15 cellular contexts compared by ENCODE assay signal in genomic region chr19:2287585-2287984, GRCh38. TPM values are rescaled to one million over a fixed set of nuclear protein-coding genes. Genes with fewer than 3 reads are reported as not detected.
DNase-seq lines count a peak whose midpoint lies in the region; ATAC-seq, FAIRE-seq and TF ChIP-seq lines count a peak whose summit lies in the region.
"Had no signal": no experiment of that assay in that cellular context is flagged by ENCODE, and none has a peak within 500 bp of the region (broad histone marks: within the 10 kb centered on the region; RNA-seq: fewer than 3 reads in every experiment).

No MANE protein-coding gene starts in this region.

- no peak overlapping the region for H2AFZ ChIP-seq in GM23338
- H2AFZ ChIP-seq in K562 (ENCODE audit: low read depth, low read length): no peak overlapping the region

- no peak for FAIRE-seq in K562 (lab: Jason Lieb, UNC)

- no peaks in the 10 kb centered on the region for H3K9me3 ChIP-seq in BLaER1 treated with 17β-estradiol and CSF1 and Interleukin-3, amounts not matched to agents 10 nM and 100 nM (replicated peaks in 1 of 11)
- no peaks in the 10 kb centered on the region for H3K9me3 ChIP-seq in K562 (replicated peaks; ENCODE audit: control insufficient read depth, insufficient read depth, low read depth, low read length)
- H3K9me3 ChIP-seq: BE2C had no signal

- H3K9ac ChIP-seq in BLaER1 treated with 17β-estradiol and CSF1 and Interleukin-3, amounts not matched to agents 10 nM and 100 nM: peak overlapping the region in 8 of 11 experiments; percentile 89 to 94 (median 92); a peak in 16 of 22 replicates
- H3K9ac ChIP-seq in K562 (ENCODE audit: insufficient read depth in 1 of 2, low read depth in 2 of 2, low read length in 2 of 2): peak overlapping the region in 1 of 2 experiments; percentile 50; a peak in 1 of 4 replicates

- H3K4me1 Mint-ChIP-seq in GM23338: peaks cover 13% of the 10 kb centered on the region
- peaks cover 35% of the 10 kb centered on the region for H3K4me1 Mint-ChIP-seq in stimulated activated memory B cell treated with anti-CD40 and anti-IgM and Interleukin-4, amounts not matched to agents 10 μg/mL and 1 μg/mL and 100 μg/mL, for 72 hours

- no peaks in the 10 kb centered on the region; the same call in 2 of the 3 replicates for H3K36me3 Mint-ChIP-seq in GM23338 (ENCODE audit: low read depth)
- peaks cover 11% of the 10 kb centered on the region for H3K36me3 Mint-ChIP-seq in stimulated activated memory B cell treated with anti-CD40 and anti-IgM and Interleukin-4, amounts not matched to agents 10 μg/mL and 1 μg/mL and 100 μg/mL, for 72 hours

- DNase-seq in GM23338 (ENCODE audit: low spot score) (peak; percentile 1), K562 (ENCODE audit: extremely low read depth in 1 of 4, low spot score in 3 of 4) (no peak), NCI-H69 (lab: John Stamatoyannopoulos, UW) (no peak)
- DNase-seq: ACHN, HCEC 1CT, NCI-H1048, NCI-H2227 treated with DMSO at 0.1 percent for 48 hours, NCI-H524 treated with DMSO at 0.1 percent for 48 hours had no signal

- peaks cover 58 to 93% (median 82%) of the 10 kb centered on the region in 10 experiments for H3K4me1 ChIP-seq in BLaER1 treated with 17β-estradiol and CSF1 and Interleukin-3, amounts not matched to agents 10 nM and 100 nM
- no peaks in the 10 kb centered on the region for H3K4me1 ChIP-seq in GM23338 (ENCODE audit: insufficient read depth)
- H3K4me1 ChIP-seq in K562 (replicated peaks in 1 of 2; ENCODE audit: control insufficient read depth in 2 of 2, insufficient read depth in 2 of 2, low read length in 2 of 2): peaks cover 10 to 41% of the 10 kb centered on the region in 2 experiments
- H3K4me1 ChIP-seq: BE2C had no signal

- H3K4me3 Mint-ChIP-seq in GM23338: no peak overlapping the region
- no peak overlapping the region for H3K4me3 Mint-ChIP-seq in stimulated activated memory B cell treated with anti-CD40 and anti-IgM and Interleukin-4, amounts not matched to agents 10 μg/mL and 1 μg/mL and 100 μg/mL, for 72 hours

- TF ChIP-seq CTCF in GM23338 (conservative IDR thresholded peaks at IDR 0.05; ENCODE audit: low read depth in 2 of 2) (no peak), K562 (IDR thresholded peaks at IDR 0.05 in 2 of 3, conservative IDR thresholded peaks at IDR 0.05 in 1 of 3; ENCODE audit: insufficient read depth in 2 of 3, low read depth in 1 of 3, low read length in 3 of 3) (no peak)

- ATAC-seq in GM23338: no peak
- no peak for ATAC-seq in K562
- ATAC-seq in stimulated activated memory B cell treated with anti-CD40 and anti-IgM and Interleukin-4, amounts not matched to agents 10 μg/mL and 1 μg/mL and 100 μg/mL, for 72 hours: no peak
- no peak for ATAC-seq in GM18861 (IDR thresholded peaks at IDR 0.05; ENCODE audit: unreplicated experiment)
- ATAC-seq in GM18870 (IDR thresholded peaks at IDR 0.05; ENCODE audit: unreplicated experiment): no peak

- no TSS peak for BruUV-seq in K562 (replicated peaks; lab: Mats Ljungman, UMichigan)

- H3K4me3 ChIP-seq in BLaER1 treated with 17β-estradiol and CSF1 and Interleukin-3, amounts not matched to agents 10 nM and 100 nM: peak overlapping the region in 7 of 10 experiments; percentile 3 to 86 (median 39); a peak in 8 of 20 replicates
- no peak overlapping the region for H3K4me3 ChIP-seq in GM23338
- no peak overlapping the region for H3K4me3 ChIP-seq in K562

- peaks cover 11 to 76% (median 20%) of the 10 kb centered on the region in 11 experiments; a peak in 18 of 22 replicates for H4K20me1 ChIP-seq in BLaER1 treated with 17β-estradiol and CSF1 and Interleukin-3, amounts not matched to agents 10 nM and 100 nM
- 0 out of 2 replicates have a peak, but pooled peaks cover 2% of the 10 kb centered on the region for H4K20me1 ChIP-seq in GM23338 (replicated peaks; ENCODE audit: insufficient read depth)
- H4K20me1 ChIP-seq in K562 (replicated peaks; ENCODE audit: control insufficient read depth, insufficient read depth, low read length): no peaks in the 10 kb centered on the region

- CTCF ChIA-PET in K562 (lab: Yijun Ruan, JAX; ENCODE audit: low intra/inter-chr PET ratio): no interaction called here

- peaks cover 2% of the 10 kb centered on the region for H3K9me1 ChIP-seq in K562 (ENCODE audit: control insufficient read depth, insufficient read depth, low read length)

- TF ChIP-seq EP300 in K562 (IDR thresholded peaks at IDR 0.05; ENCODE audit: low read length): no peak

- H3K4me2 ChIP-seq in BLaER1 treated with 17β-estradiol and CSF1 and Interleukin-3, amounts not matched to agents 10 nM and 100 nM: peak overlapping the region; percentile 95 to 100 (median 98)
- H3K4me2 ChIP-seq in GM23338 (no peak overlapping the region), K562 (ENCODE audit: insufficient read depth, low read length) (no peak overlapping the region)

- H3F3A ChIP-seq in GM23338 (replicated peaks; ENCODE audit: low read depth): peaks cover 12% of the 10 kb centered on the region; the same call in 1 of the 2 replicates

- H3K36me3 ChIP-seq in BLaER1 treated with 17β-estradiol and CSF1 and Interleukin-3, amounts not matched to agents 10 nM and 100 nM: peaks cover 0 to 21% (median 12%) of the 10 kb centered on the region in 11 experiments; a peak in 15 of 22 replicates
- H3K36me3 ChIP-seq in GM23338 (ENCODE audit: insufficient read depth): no peaks in the 10 kb centered on the region
- no peaks in the 10 kb centered on the region for H3K36me3 ChIP-seq in K562 (ENCODE audit: control insufficient read depth, insufficient read depth, low read length)
- H3K36me3 ChIP-seq: BE2C had no signal

- no peak overlapping the region for H3K27ac Mint-ChIP-seq in GM23338
- H3K27ac Mint-ChIP-seq in stimulated activated memory B cell treated with anti-CD40 and anti-IgM and Interleukin-4, amounts not matched to agents 10 μg/mL and 1 μg/mL and 100 μg/mL, for 72 hours: peak overlapping the region; percentile 97

- intact Hi-C loops in K562 (cut with micrococcal nuclease): no loop called here

- 46% methylated on average over 3 of the region's 3 CpGs for WGBS in K562 (ENCODE audit: insufficient coverage, low coverage, missing lambda C conversion rate)

- POLR2A ChIA-PET in K562 (lab: Yijun Ruan, JAX): interaction anchor here (0.5 to 2.6 kb wide), 6 partner anchors 9 to 40 kb away, joined by 3 to 18 read pairs (median 9); no protein-coding TSS in a partner anchor

- peaks cover 4% of the 10 kb centered on the region; the same call in 1 of the 3 replicates for H3K9me3 Mint-ChIP-seq in GM23338
- H3K9me3 Mint-ChIP-seq in stimulated activated memory B cell treated with anti-CD40 and anti-IgM and Interleukin-4, amounts not matched to agents 10 μg/mL and 1 μg/mL and 100 μg/mL, for 72 hours: no peaks in the 10 kb centered on the region

- no peak for TF ChIP-seq POLR2A in K562 (conservative IDR thresholded peaks at IDR 0.05)

- H3K27me3 ChIP-seq in BLaER1 treated with 17β-estradiol and CSF1 and Interleukin-3, amounts not matched to agents 10 nM and 100 nM: peaks cover 0 to 30% (median 0%) of the 10 kb centered on the region in 11 experiments; a peak in 4 of 22 replicates
- H3K27me3 ChIP-seq in GM23338 (ENCODE audit: insufficient read depth) (peaks cover 63% of the 10 kb centered on the region), K562 (ENCODE audit: control insufficient read depth in 2 of 2, insufficient read depth in 2 of 2, low read length in 2 of 2) (no peaks in the 10 kb centered on the region)

- no peaks in the 10 kb centered on the region for H3K79me2 ChIP-seq in GM23338 (replicated peaks; ENCODE audit: insufficient read depth)
- H3K79me2 ChIP-seq in K562 (ENCODE audit: control insufficient read depth, insufficient read depth, low read length): no peaks in the 10 kb centered on the region

- in situ Hi-C loops in K562 (cut with MboI): no loop called here

- no peak for TF ChIP-seq RAD21 in K562 (CRISPR knock-in tag; conservative IDR thresholded peaks at IDR 0.05 in 1 of 2, IDR thresholded peaks at IDR 0.05 in 1 of 2)

- H3K27ac ChIP-seq in BLaER1 treated with 17β-estradiol and CSF1 and Interleukin-3, amounts not matched to agents 10 nM and 100 nM: peak overlapping the region in 9 of 11 experiments; percentile 94 to 99 (median 97); a peak in 18 of 22 replicates
- H3K27ac ChIP-seq in GM23338 (ENCODE audit: low read depth) (no peak overlapping the region), K562 (ENCODE audit: extremely low read depth, low read depth, low read length) (no peak overlapping the region)

- H3K9me2 ChIP-seq in GM23338 (ENCODE audit: insufficient read depth): no peaks in the 10 kb centered on the region

- H3K27me3 Mint-ChIP-seq in GM23338 (ENCODE audit: insufficient read depth, low read depth, poor library complexity): peaks cover 54% of the 10 kb centered on the region
- no peaks in the 10 kb centered on the region for H3K27me3 Mint-ChIP-seq in stimulated activated memory B cell treated with anti-CD40 and anti-IgM and Interleukin-4, amounts not matched to agents 10 μg/mL and 1 μg/mL and 100 μg/mL, for 72 hours

RNA-seq across cellular contexts. Expression of gene PEAK3, which starts 5.6 kb away (rescaled TPM):
- total RNA-seq in GM23338 (2014; rRNA removed; shearing (Covaris generic)): not detected in 2 replicates
- polyA plus RNA-seq in GM23338 (2016; fragmentation: Nextera tagmentation; extraction: Ambion mirVana): not detected in 2 replicates
- 0.49 TPM in 1 of 2 replicates, not detected in the other for total RNA-seq in K562 (2011; cell fraction: chromatin; rRNA removed; ENCODE audit: low replicate concordance)
- 0.17 TPM in 1 of 2 replicates, not detected in the other for total RNA-seq in K562 (2011; cell fraction: nucleolus; rRNA removed)
- not detected in 2 replicates for total RNA-seq in K562 (2011; cell fraction: nucleoplasm; rRNA removed)
- 0.16 TPM in 1 of 2 replicates, not detected in the other for total RNA-seq in K562 (2014; rRNA removed)
- not detected in 2 replicates for total RNA-seq in K562 (2014; rRNA removed; fragmentation: Illumina TruSeq; extraction: Trizol)
- not detected in 2 replicates for total RNA-seq in K562 (2015; rRNA removed; fragmentation: Illumina TruSeq; extraction: Trizol)
- 0.13 and 0.40 TPM in 2 replicates for total RNA-seq in K562 (2021)
- polyA plus RNA-seq in K562 (2011; rRNA removed): 0.03 TPM in 1 of 2 replicates, not detected in the other
- polyA plus RNA-seq in K562 (2011; cell fraction: cytosol; rRNA removed): not detected in 2 replicates
- polyA plus RNA-seq in K562 (2011; cell fraction: nucleus; rRNA removed): 0.10 TPM in 1 of 2 replicates, not detected in the other
- 0.27 and 0.66 TPM in 2 replicates for polyA plus RNA-seq in K562 (2012)
- 0.06 TPM in 1 of 2 replicates, not detected in the other for polyA plus RNA-seq in K562 (2014; fragmentation: Illumina TruSeq; extraction: Trizol)
- not detected for polyA plus RNA-seq in K562 (2014; fragmentation: Nextera tagmentation; extraction: Ambion mirVana)
- polyA plus RNA-seq in K562 (2014; rRNA removed): 0.07 TPM in 1 of 2 replicates, not detected in the other
- polyA minus RNA-seq in K562 (2011; rRNA and poly(A)+ RNA removed): not detected in 2 replicates
- not detected in 2 replicates for polyA minus RNA-seq in K562 (2011; cell fraction: cytosol; rRNA and poly(A)+ RNA removed)
- polyA minus RNA-seq in K562 (2011; cell fraction: nucleus; rRNA and poly(A)+ RNA removed): 0.11 and 0.13 TPM in 2 replicates
- total RNA-seq: SK-MEL-5 had no signal

RNA-seq across cellular contexts. Expression of gene LINGO3, which starts 20.4 kb away (rescaled TPM):
- total RNA-seq in GM23338 (2014; rRNA removed; shearing (Covaris generic)): 0.45 and 1.9 TPM in 2 replicates
- polyA plus RNA-seq in GM23338 (2016; fragmentation: Nextera tagmentation; extraction: Ambion mirVana) (0.29 and 0.40 TPM in 2 replicates), K562 (2011; rRNA removed) (0.03 and 0.07 TPM in 2 replicates), K562 (2014; fragmentation: Illumina TruSeq; extraction: Trizol) (not detected in 2 replicates), K562 (2014; fragmentation: Nextera tagmentation; extraction: Ambion mirVana) (under 1 TPM in 1 of 2 experiments, not detected in 1; 0.03 TPM), K562 (2014; rRNA removed) (not detected in 2 replicates)
- total RNA-seq in K562 (2011; cell fraction: chromatin; rRNA removed; ENCODE audit: low replicate concordance): not detected in 2 replicates
- not detected in 2 replicates for total RNA-seq in K562 (2011; cell fraction: nucleolus; rRNA removed)
- not detected in 2 replicates for total RNA-seq in K562 (2011; cell fraction: nucleoplasm; rRNA removed)
- total RNA-seq in K562 (2014; rRNA removed) (0.05 TPM in 1 of 2 replicates, not detected in the other), K562 (2014; rRNA removed; fragmentation: Illumina TruSeq; extraction: Trizol) (not detected in 2 replicates), K562 (2015; rRNA removed; fragmentation: Illumina TruSeq; extraction: Trizol) (not detected in 2 replicates), K562 (2021) (not detected in 2 replicates)
- 0.06 and 0.07 TPM in 2 replicates for polyA plus RNA-seq in K562 (2011; cell fraction: cytosol; rRNA removed)
- polyA plus RNA-seq in K562 (2011; cell fraction: nucleus; rRNA removed): not detected in 2 replicates
- 0.47 and 1.6 TPM in 2 replicates for polyA plus RNA-seq in K562 (2012)
- polyA minus RNA-seq in K562 (2011; rRNA and poly(A)+ RNA removed): not detected in 2 replicates
- polyA minus RNA-seq in K562 (2011; cell fraction: cytosol; rRNA and poly(A)+ RNA removed): not detected in 2 replicates
- not detected in 2 replicates for polyA minus RNA-seq in K562 (2011; cell fraction: nucleus; rRNA and poly(A)+ RNA removed)
- total RNA-seq: LHCN-M2 had no signal

RNA-seq across cellular contexts. Expression of gene JSRP1, which starts 31.4 kb away (rescaled TPM):
- total RNA-seq in GM23338 (2014; rRNA removed; shearing (Covaris generic)): 2.4 and 4.5 TPM in 2 replicates
- 3.1 and 3.7 TPM in 2 replicates for polyA plus RNA-seq in GM23338 (2016; fragmentation: Nextera tagmentation; extraction: Ambion mirVana)
- total RNA-seq in K562 (2011; cell fraction: chromatin; rRNA removed; ENCODE audit: low replicate concordance): 1.7 TPM in 1 of 2 replicates, not detected in the other
- total RNA-seq in K562 (2011; cell fraction: nucleolus; rRNA removed): 0.92 TPM in 1 of 2 replicates, not detected in the other
- 2.7 TPM in 1 of 2 replicates, not detected in the other for total RNA-seq in K562 (2011; cell fraction: nucleoplasm; rRNA removed)
- total RNA-seq in K562 (2014; rRNA removed): 0.29 TPM in 1 of 2 replicates, not detected in the other
- total RNA-seq in K562 (2014; rRNA removed; fragmentation: Illumina TruSeq; extraction: Trizol): 0.40 and 0.45 TPM in 2 replicates
- total RNA-seq in K562 (2015; rRNA removed; fragmentation: Illumina TruSeq; extraction: Trizol): 0.51 and 0.57 TPM in 2 replicates
- total RNA-seq in K562 (2021): 0.58 and 0.78 TPM in 2 replicates
- not detected in 2 replicates for polyA plus RNA-seq in K562 (2011; rRNA removed)
- polyA plus RNA-seq in K562 (2011; cell fraction: cytosol; rRNA removed): 0.09 TPM in 1 of 2 replicates, not detected in the other
- 0.58 TPM in 1 of 2 replicates, not detected in the other for polyA plus RNA-seq in K562 (2011; cell fraction: nucleus; rRNA removed)
- polyA plus RNA-seq in K562 (2012): 2.3 and 2.7 TPM in 2 replicates
- polyA plus RNA-seq in K562 (2014; fragmentation: Illumina TruSeq; extraction: Trizol): not detected in 2 replicates
- under 1 TPM in 1 of 2 experiments, not detected in 1; 0.08 TPM for polyA plus RNA-seq in K562 (2014; fragmentation: Nextera tagmentation; extraction: Ambion mirVana)
- 1.2 and 2.1 TPM in 2 replicates for polyA plus RNA-seq in K562 (2014; rRNA removed)
- 0.63 TPM in 1 of 2 replicates, not detected in the other for polyA minus RNA-seq in K562 (2011; rRNA and poly(A)+ RNA removed)
- not detected in 2 replicates for polyA minus RNA-seq in K562 (2011; cell fraction: cytosol; rRNA and poly(A)+ RNA removed)
- polyA minus RNA-seq in K562 (2011; cell fraction: nucleus; rRNA and poly(A)+ RNA removed): 1.00 TPM in 1 of 2 replicates, not detected in the other

RNA-seq across cellular contexts. Expression of gene AMH, which starts 38.5 kb away (rescaled TPM):
- total RNA-seq in GM23338 (2014; rRNA removed; shearing (Covaris generic)): 2.6 and 6.8 TPM in 2 replicates
- 1.4 and 1.9 TPM in 2 replicates for polyA plus RNA-seq in GM23338 (2016; fragmentation: Nextera tagmentation; extraction: Ambion mirVana)
- total RNA-seq in K562 (2011; cell fraction: chromatin; rRNA removed; ENCODE audit: low replicate concordance): 14.5 and 62.7 TPM in 2 replicates
- total RNA-seq in K562 (2011; cell fraction: nucleolus; rRNA removed): 48.8 and 60.2 TPM in 2 replicates
- total RNA-seq in K562 (2011; cell fraction: nucleoplasm; rRNA removed): 25.7 and 35.6 TPM in 2 replicates
- total RNA-seq in K562 (2014; rRNA removed): 9.4 and 10.7 TPM in 2 replicates
- total RNA-seq in K562 (2014; rRNA removed; fragmentation: Illumina TruSeq; extraction: Trizol): 0.13 and 0.29 TPM in 2 replicates
- total RNA-seq in K562 (2015; rRNA removed; fragmentation: Illumina TruSeq; extraction: Trizol): 2.6 and 3.5 TPM in 2 replicates
- 22.2 and 27.4 TPM in 2 replicates for total RNA-seq in K562 (2021)
- polyA plus RNA-seq in K562 (2011; rRNA removed): 1.7 and 3.6 TPM in 2 replicates
- polyA plus RNA-seq in K562 (2011; cell fraction: cytosol; rRNA removed): 2.2 and 9.1 TPM in 2 replicates
- 52.0 and 130 TPM in 2 replicates for polyA plus RNA-seq in K562 (2011; cell fraction: nucleus; rRNA removed)
- polyA plus RNA-seq in K562 (2012): 14.9 and 33.7 TPM in 2 replicates
- polyA plus RNA-seq in K562 (2014; fragmentation: Illumina TruSeq; extraction: Trizol): 1.5 and 4.0 TPM in 2 replicates
- not detected for polyA plus RNA-seq in K562 (2014; fragmentation: Nextera tagmentation; extraction: Ambion mirVana)
- 19.2 and 23.6 TPM in 2 replicates for polyA plus RNA-seq in K562 (2014; rRNA removed)
- 0.09 and 0.18 TPM in 2 replicates for polyA minus RNA-seq in K562 (2011; rRNA and poly(A)+ RNA removed)
- 2.0 and 3.7 TPM in 2 replicates for polyA minus RNA-seq in K562 (2011; cell fraction: cytosol; rRNA and poly(A)+ RNA removed)
- polyA minus RNA-seq in K562 (2011; cell fraction: nucleus; rRNA and poly(A)+ RNA removed): 5.4 and 8.2 TPM in 2 replicates

RNA-seq across cellular contexts. Expression of gene LSM7, which starts 40.8 kb away (rescaled TPM):
- 197 and 299 TPM in 2 replicates for total RNA-seq in GM23338 (2014; rRNA removed; shearing (Covaris generic))
- polyA plus RNA-seq in GM23338 (2016; fragmentation: Nextera tagmentation; extraction: Ambion mirVana) (409 and 434 TPM in 2 replicates), K562 (2011; rRNA removed) (450 and 480 TPM in 2 replicates), K562 (2014; fragmentation: Illumina TruSeq; extraction: Trizol) (147 and 242 TPM in 2 replicates), K562 (2014; fragmentation: Nextera tagmentation; extraction: Ambion mirVana) (100 to 1,000 TPM in 1 of 2 experiments, 10 to 100 TPM in 1; 40.5 to 147 TPM), K562 (2014; rRNA removed) (650 and 690 TPM in 2 replicates)
- total RNA-seq in K562 (2011; cell fraction: chromatin; rRNA removed; ENCODE audit: low replicate concordance): 46.8 and 94.0 TPM in 2 replicates
- 108 and 115 TPM in 2 replicates for total RNA-seq in K562 (2011; cell fraction: nucleolus; rRNA removed)
- total RNA-seq in K562 (2011; cell fraction: nucleoplasm; rRNA removed): 89.3 and 125 TPM in 2 replicates
- total RNA-seq in K562 (2014; rRNA removed) (408 and 578 TPM in 2 replicates), K562 (2014; rRNA removed; fragmentation: Illumina TruSeq; extraction: Trizol) (117 and 146 TPM in 2 replicates), K562 (2015; rRNA removed; fragmentation: Illumina TruSeq; extraction: Trizol) (261 and 265 TPM in 2 replicates), K562 (2021) (284 and 286 TPM in 2 replicates)
- 1,525 and 1,825 TPM in 2 replicates for polyA plus RNA-seq in K562 (2011; cell fraction: cytosol; rRNA removed)
- polyA plus RNA-seq in K562 (2011; cell fraction: nucleus; rRNA removed): 285 TPM in 2 replicates
- 272 and 399 TPM in 2 replicates for polyA plus RNA-seq in K562 (2012)
- 39.4 and 52.2 TPM in 2 replicates for polyA minus RNA-seq in K562 (2011; rRNA and poly(A)+ RNA removed)
- 59.3 and 94.0 TPM in 2 replicates for polyA minus RNA-seq in K562 (2011; cell fraction: cytosol; rRNA and poly(A)+ RNA removed)
- polyA minus RNA-seq in K562 (2011; cell fraction: nucleus; rRNA and poly(A)+ RNA removed): 39.6 and 56.8 TPM in 2 replicates

Comparison
In these comparisons a context has a peak if more than half of its experiments do, and no peak if none do; other contexts are left out.
1. H3K27ac ChIP-seq: peak in BLaER1 treated with 17β-estradiol and CSF1 and Interleukin-3, amounts not matched to agents 10 nM and 100 nM (9 of 11); none in GM23338 (single experiment) and K562 (single experiment).
2. H3K4me2 ChIP-seq: peak in BLaER1 treated with 17β-estradiol and CSF1 and Interleukin-3, amounts not matched to agents 10 nM and 100 nM (11 of 11); none in GM23338 (single experiment) and K562 (single experiment).
3. H3K4me3 ChIP-seq: peak in BLaER1 treated with 17β-estradiol and CSF1 and Interleukin-3, amounts not matched to agents 10 nM and 100 nM (7 of 10); none in GM23338 (single experiment) and K562 (single experiment).